ENCODE assay signal across 21 cellular contexts in genomic region chr1:112946683-112947082, GRCh38. TPM values are rescaled to one million over a fixed set of nuclear protein-coding genes. Genes with fewer than 3 reads are reported as not detected.
A peak's percentile ranks its signal among the peaks of the same experiment; 100 is the strongest.
DNase-seq lines count a peak whose midpoint lies in the region; ATAC-seq and TF ChIP-seq lines count a peak whose summit lies in the region.
"Had no signal": no experiment of that assay in that cellular context is flagged by ENCODE, and none has a peak within 500 bp of the region (broad histone marks: within the 10 kb centered on the region; RNA-seq: fewer than 3 reads in every experiment).

No MANE protein-coding gene starts in this region.

- H3K4ac ChIP-seq in trophoblast cell (ENCODE audit: low read depth, low read length), result peak overlapping the region; percentile 95

- H2BK5ac ChIP-seq in trophoblast cell (ENCODE audit: low read depth, low read length, poor library complexity), result no peak overlapping the region

- no peak overlapping the region for H4K12ac ChIP-seq in trophoblast cell (ENCODE audit: low read depth, low read length)

- no peaks in the 10 kb centered on the region for H3K9me3 ChIP-seq in left ventricle myocardium inferior (replicated peaks)
- H3K9me3 ChIP-seq in trophoblast cell (ENCODE audit: insufficient read depth, low read depth, low read length), result no peaks in the 10 kb centered on the region
- H3K9me3 ChIP-seq: A549, BE2C, HAP-1 had no signal

- H3K27ac Mint-ChIP-seq in WTC11, result peak overlapping the region; percentile 72; the same call in 1 of the 2 replicates
- H3K27ac Mint-ChIP-seq: CD4-positive, alpha-beta T cell had no signal

- peaks cover 36% of the 10 kb centered on the region for H3K4me1 Mint-ChIP-seq in WTC11

- H2BK12ac ChIP-seq in trophoblast cell (ENCODE audit: low read length), result no peak overlapping the region

- H3K14ac ChIP-seq in trophoblast cell (ENCODE audit: low read length), result no peak overlapping the region

- H3K36me3 ChIP-seq in left ventricle myocardium inferior (peaks cover 4% of the 10 kb centered on the region), trophoblast cell (ENCODE audit: control insufficient read depth in 1 of 2, insufficient read depth in 2 of 2, low read length in 2 of 2) (peaks cover 0 to 14% of the 10 kb centered on the region in 2 experiments)

- DNase-seq in left ventricle myocardium inferior (no peak), cardiac septum (ENCODE audit: low spot score) (no peak), WTC11 (ENCODE audit: low spot score) (no peak), trophoblast cell (no peak), NCI-H524 treated with DMSO at 0.1 percent for 48 hours (lab: John Stamatoyannopoulos, UW) (no peak), NCI-H2029 treated with DMSO at 0.1 percent for 48 hours (lab: John Stamatoyannopoulos, UW) (no peak)
- no peak for DNase-seq in stimulated activated CD4-positive, alpha-beta T cell treated with anti-CD3 and anti-CD28 coated beads, Interleukin-4, amount 100 ng/mL, for 4 hours
- DNase-seq: 8988T; ACHN; AML-193; BE2C; CD4-positive, alpha-beta T cell; CD8-positive, alpha-beta memory T cell; DMS53; DMS79 treated with DMSO at 0.1 percent for 48 hours; GF-D8; GOT3 had no signal

- H3K4me1 ChIP-seq in left ventricle myocardium inferior, result peaks cover 47% of the 10 kb centered on the region
- H3K4me1 ChIP-seq in trophoblast cell (ENCODE audit: control insufficient read depth in 1 of 2, insufficient read depth in 2 of 2, low read length in 2 of 2), result no peaks in the 10 kb centered on the region
- H3K4me1 ChIP-seq: A549, BE2C, HAP-1 had no signal

- H3K79me1 ChIP-seq in trophoblast cell (ENCODE audit: low read length), result no peaks in the 10 kb centered on the region

- H3K36me3 Mint-ChIP-seq in WTC11, result peaks cover 41% of the 10 kb centered on the region

- H3K4me3 ChIP-seq in left ventricle myocardium inferior, result no peak overlapping the region
- H3K4me3 ChIP-seq in trophoblast cell (ENCODE audit: low read depth, low read length), result no peak overlapping the region
- H3K4me3 ChIP-seq: A549; BLaER1 treated with 17β-estradiol and CSF1 and Interleukin-3, amounts not matched to agents 10 nM and 100 nM; HAP-1 had no signal

- H3K4me3 Mint-ChIP-seq in WTC11, result no peak overlapping the region
- H3K4me3 Mint-ChIP-seq: CD14-positive monocyte; CD4-positive, alpha-beta T cell; CD8-positive, alpha-beta memory T cell had no signal

- H3K4me2 ChIP-seq in trophoblast cell (ENCODE audit: low read length), result no peak overlapping the region
- H3K4me2 ChIP-seq: A549 had no signal

- no peaks in the 10 kb centered on the region for H3K27me3 Mint-ChIP-seq in WTC11 (ENCODE audit: low read depth)
- H3K27me3 Mint-ChIP-seq: CD4-positive, alpha-beta T cell had no signal

- POLR2A ChIA-PET in WTC11 (lab: Charles Lee), result no interaction called here

- no peak overlapping the region for H4K91ac ChIP-seq in trophoblast cell (ENCODE audit: low read depth, low read length)

- TF ChIP-seq CTCF in left ventricle myocardium inferior (IDR thresholded peaks at IDR 0.05; ENCODE audit: borderline replicate concordance), result no peak
- no peak for TF ChIP-seq CTCF in WTC11 (IDR thresholded peaks at IDR 0.05)

- H2AFZ ChIP-seq in trophoblast cell (ENCODE audit: insufficient read depth, low read length, poor library complexity), result no peak overlapping the region

- ATAC-seq in WTC11, result no peak
- ATAC-seq: A549 had no signal

- H2BK120ac ChIP-seq in trophoblast cell (ENCODE audit: insufficient read depth, low read length, poor library complexity), result no peak overlapping the region

- H3K18ac ChIP-seq in trophoblast cell (ENCODE audit: low read length), result no peak overlapping the region

- no peak overlapping the region for H3K9ac ChIP-seq in trophoblast cell (ENCODE audit: low read length)

- peaks cover 26% of the 10 kb centered on the region for H3K79me2 ChIP-seq in trophoblast cell (ENCODE audit: control insufficient read depth, insufficient read depth, low read length, poor library complexity)

- no peak overlapping the region for H2AK5ac ChIP-seq in trophoblast cell (ENCODE audit: low read length)

- H3K23ac ChIP-seq in trophoblast cell (ENCODE audit: low read length), result no peak overlapping the region

- WGBS in trophoblast cell (ENCODE audit: extremely low coverage, insufficient coverage, insufficient read length), result no CpG with 5 or more reads among the region's 3 CpGs

- H3K27me3 ChIP-seq in left ventricle myocardium inferior (ENCODE audit: low read depth) (no peaks in the 10 kb centered on the region), trophoblast cell (ENCODE audit: insufficient read depth, low read length) (no peaks in the 10 kb centered on the region)
- H3K27me3 ChIP-seq: BE2C; BLaER1 treated with 17β-estradiol and CSF1 and Interleukin-3, amounts not matched to agents 10 nM and 100 nM had no signal

- no peak overlapping the region for H4K8ac ChIP-seq in trophoblast cell (ENCODE audit: low read depth, low read length)

- H3K27ac ChIP-seq in left ventricle myocardium inferior (replicated peaks), result peak overlapping the region; percentile 0
- H3K27ac ChIP-seq in trophoblast cell (ENCODE audit: low read depth, low read length), result no peak overlapping the region
- H3K27ac ChIP-seq: A549 had no signal

- H3K9me3 Mint-ChIP-seq in WTC11, result no peaks in the 10 kb centered on the region
- H3K9me3 Mint-ChIP-seq: CD14-positive monocyte; CD4-positive, alpha-beta T cell; CD8-positive, alpha-beta memory T cell had no signal

- intact Hi-C loops in left ventricle myocardium inferior (cut with micrococcal nuclease), result no loop called here
- intact Hi-C loops in cardiac septum (cut with DNase I), result no loop called here

- CTCF ChIA-PET in WTC11 (lab: Charles Lee), result interaction anchor here (0.8 to 1.2 kb wide), 2 partner anchors 96 to 126 kb away, joined by 3 to 4 read pairs; partner anchors contain the start of gene LRIG2

TF ChIP-seq in WTC11, 78 proteins besides CTCF, POLR2A, EP300 and RAD21 (continues in another document):
- TF ChIP-seq TP53 (CRISPR knock-in tag; IDR thresholded peaks at IDR 0.05) (no peak), E2F4 (CRISPR knock-in tag; IDR thresholded peaks at IDR 0.05; ENCODE audit: borderline replicate concordance, low read depth) (no peak), ZNF532 (CRISPR knock-in tag; IDR thresholded peaks at IDR 0.05; ENCODE audit: borderline replicate concordance) (no peak), PREB (CRISPR knock-in tag; IDR thresholded peaks at IDR 0.05; ENCODE audit: borderline replicate concordance) (no peak), NFYB (CRISPR knock-in tag; conservative IDR thresholded peaks at IDR 0.05; ENCODE audit: low read depth) (no peak), E2F5 (CRISPR knock-in tag; IDR thresholded peaks at IDR 0.05) (no peak)

RNA-seq across cellular contexts. Expression of gene SLC16A1, which starts 9.3 kb away (rescaled TPM):
- total RNA-seq in left ventricle myocardium inferior (154 TPM), cardiac septum (119 TPM), WTC11 (2021) (328 to 381 TPM (median 374 TPM) in 3 replicates)
- polyA plus RNA-seq in trophoblast cell (2013), result 142 and 143 TPM in 2 replicates
